In genomic region chr16:87613961-87614360, GRCh38 we compare ENCODE assay signal across 7 cellular contexts. TPM values are rescaled to one million over a fixed set of nuclear protein-coding genes. Genes with fewer than 3 reads are reported as not detected.
"Had no signal": no experiment of that assay in that cellular context is flagged by ENCODE, and none has a peak within 500 bp of the region (broad histone marks: within the 10 kb centered on the region; RNA-seq: fewer than 3 reads in every experiment).

No MANE protein-coding gene starts in this region.

- DNase-seq: IMR-90 had no signal

- H3K36me3 Mint-ChIP-seq: IgD-negative memory B cell had no signal

- H3K27ac ChIP-seq: HL-60 had no signal

- H3K4me3 Mint-ChIP-seq: IgD-negative memory B cell had no signal

- ATAC-seq: HepG2, K562 had no signal

- H3K4me3 ChIP-seq: K562 had no signal

- H3K27ac Mint-ChIP-seq: IgD-negative memory B cell had no signal

- H3K4me1 Mint-ChIP-seq: IgD-negative memory B cell had no signal

RNA-seq across cellular contexts. Expression of gene JPH3, which starts 11.7 kb away (rescaled TPM):
- total RNA-seq: HepG2, HT-29, HT1080, IMR-90, K562 had no signal
- polyA plus RNA-seq: HepG2, IgD-negative memory B cell had no signal
